In genomic region chr16:69478685-69479084, GRCh38 we compare ENCODE assay signal across 15 cellular contexts. TPM values are rescaled to one million over a fixed set of nuclear protein-coding genes. Genes with fewer than 3 reads are reported as not detected.
DNase-seq lines count a peak whose midpoint lies in the region; ATAC-seq and TF ChIP-seq lines count a peak whose summit lies in the region.
"Had no signal": no experiment of that assay in that cellular context is flagged by ENCODE, and none has a peak within 500 bp of the region (broad histone marks: within the 10 kb centered on the region; RNA-seq: fewer than 3 reads in every experiment).

No MANE protein-coding gene starts in this region.

- no peak overlapping the region for H3K4me3 Mint-ChIP-seq in osteocyte (ENCODE audit: unreplicated experiment)
- no peak overlapping the region for H3K4me3 Mint-ChIP-seq in natural killer cell
- H3K4me3 Mint-ChIP-seq: CD4-positive, alpha-beta memory T cell had no signal

- H3K27ac ChIP-seq in right atrium auricular region: no peak overlapping the region
- H3K27ac ChIP-seq in Panc1 (ENCODE audit: low read length): peak overlapping the region; percentile 65
- H3K27ac ChIP-seq: BLaER1 had no signal

- H3K4me3 ChIP-seq in right atrium auricular region (no peak overlapping the region), Panc1 (ENCODE audit: low read depth in 2 of 2, low read length in 2 of 2) (no peak overlapping the region)
- H3K4me3 ChIP-seq: BLaER1 had no signal

- H3K27ac Mint-ChIP-seq in osteocyte (ENCODE audit: unreplicated experiment): no peak overlapping the region
- no peak overlapping the region for H3K27ac Mint-ChIP-seq in natural killer cell

- TF ChIP-seq CTCF in right atrium auricular region (IDR thresholded peaks at IDR 0.05): no peak
- TF ChIP-seq CTCF in Panc1 (IDR thresholded peaks at IDR 0.05): no peak
- TF ChIP-seq CTCF in osteocyte (IDR thresholded peaks at IDR 0.05): no peak
- no peak for TF ChIP-seq CTCF in natural killer cell (IDR thresholded peaks at IDR 0.05)

- H3K36me3 ChIP-seq in right atrium auricular region (no peaks in the 10 kb centered on the region), Panc1 (ENCODE audit: control insufficient read depth, insufficient read depth, low read length) (no peaks in the 10 kb centered on the region)
- H3K36me3 ChIP-seq: BLaER1 had no signal

- BruUV-seq in Panc1 (replicated peaks; lab: Mats Ljungman, UMichigan): no TSS peak

- no peaks in the 10 kb centered on the region for H3K27me3 Mint-ChIP-seq in osteocyte (ENCODE audit: unreplicated experiment)
- H3K27me3 Mint-ChIP-seq in natural killer cell (ENCODE audit: low read depth in 2 of 2): no peaks in the 10 kb centered on the region
- H3K27me3 Mint-ChIP-seq: CD4-positive, alpha-beta memory T cell had no signal

- ATAC-seq in left ventricle myocardium superior: no peak
- no peak for ATAC-seq in Panc1
- ATAC-seq in natural killer cell: no peak
- ATAC-seq in GM21529 (IDR thresholded peaks at IDR 0.05; ENCODE audit: unreplicated experiment): no peak

- DNase-seq in right atrium auricular region (ENCODE audit: low spot score) (peak; percentile 13), left ventricle myocardium superior (no peak), Panc1 (ENCODE audit: low read depth, low spot score) (no peak), osteocyte (ENCODE audit: extremely low spot score, unreplicated experiment) (peak; percentile 3), natural killer cell (no peak), posterior cingulate gyrus (no peak)
- DNase-seq: 8988T; CD4-positive, alpha-beta memory T cell; DMS153; DMS79; GDM1; GOT3; H7 had no signal

- H3K4me1 Mint-ChIP-seq in osteocyte (ENCODE audit: unreplicated experiment) (peaks cover 61% of the 10 kb centered on the region), natural killer cell (peaks cover 3 to 9% of the 10 kb centered on the region in 2 donors)
- H3K4me1 Mint-ChIP-seq: CD4-positive, alpha-beta memory T cell had no signal

- intact Hi-C loops in left ventricle myocardium superior (cut with micrococcal nuclease): no loop called here
- intact Hi-C loops in Panc1 (cut with micrococcal nuclease; ENCODE audit: unreplicated experiment): loop anchor here (10.0 kb wide), 2 partner anchors 84 to 86 kb away; partner anchors contain the start of gene NFAT5
- intact Hi-C loops in natural killer cell (cut with micrococcal nuclease): no loop called here
- intact Hi-C loops in posterior cingulate gyrus (cut with DNase I): no loop called here

- H3K27me3 ChIP-seq in right atrium auricular region (no peaks in the 10 kb centered on the region), Panc1 (ENCODE audit: control insufficient read depth, insufficient read depth, low read length) (no peaks in the 10 kb centered on the region)
- H3K27me3 ChIP-seq: BLaER1 had no signal

- H3K4me1 ChIP-seq in right atrium auricular region (peaks cover 0 to 31% of the 10 kb centered on the region in 2 donors), Panc1 (ENCODE audit: control insufficient read depth, insufficient read depth, low read length) (peaks cover 40% of the 10 kb centered on the region)

- peaks cover 5% of the 10 kb centered on the region for H3K9me3 Mint-ChIP-seq in osteocyte (ENCODE audit: unreplicated experiment)
- no peaks in the 10 kb centered on the region for H3K9me3 Mint-ChIP-seq in natural killer cell
- H3K9me3 Mint-ChIP-seq: CD4-positive, alpha-beta memory T cell had no signal

- in situ Hi-C loops in Panc1 (cut with HindIII; ENCODE audit: low pct_unique_long_range_greater_than_20kb, low sequenced_read_pairs): no loop called here

- CTCF ChIA-PET in Panc1 (lab: Charles Lee): no interaction called here

- POLR2A ChIA-PET in Panc1 (lab: Charles Lee): no interaction called here

- H3K9me3 ChIP-seq in right atrium auricular region: no peaks in the 10 kb centered on the region
- H3K9me3 ChIP-seq in Panc1 (ENCODE audit: control insufficient read depth, insufficient read depth, low read depth, low read length): no peaks in the 10 kb centered on the region
- H3K9me3 ChIP-seq: BLaER1 had no signal

- H3K36me3 Mint-ChIP-seq in osteocyte (ENCODE audit: unreplicated experiment) (no peaks in the 10 kb centered on the region), natural killer cell (no peaks in the 10 kb centered on the region)

RNA-seq across cellular contexts. Expression of gene CYB5B, which starts 54.3 kb away (rescaled TPM):
- total RNA-seq in right atrium auricular region (10 to 100 TPM; 29.4 to 31.9 TPM), left ventricle myocardium superior (59.8 TPM), Panc1 (2021; ENCODE audit: unreplicated experiment) (326 TPM), osteocyte (69.8 and 74.2 TPM in 2 replicates), natural killer cell (100 to 1,000 TPM in 1 of 3 donors, 10 to 100 TPM in 2; 73.1 to 106 (median 88.4) TPM)
- polyA plus RNA-seq in Panc1 (2012; ENCODE audit: insufficient read length): 396 TPM

Comparison
In these comparisons a context has a peak if more than half of its experiments do, and no peak if none do; other contexts are left out.
1. DNase-seq: peak in right atrium auricular region (single experiment) and osteocyte (single experiment); none in left ventricle myocardium superior (single experiment), Panc1 (single experiment), natural killer cell (single experiment) and posterior cingulate gyrus (0 of 10).